In genomic region chr9:137255448-137256114, GRCh38 we compare ENCODE assay signal across 8 cellular contexts. TPM values are rescaled to one million over a fixed set of nuclear protein-coding genes. Genes with fewer than 3 reads are reported as not detected.
A peak's percentile ranks its signal among the peaks of the same experiment; 100 is the strongest.
DNase-seq lines count a peak whose midpoint lies in the region; ATAC-seq lines count a peak whose summit lies in the region.

No MANE protein-coding gene starts in this region.

- peak overlapping the region; percentile 83 for H3K4me3 Mint-ChIP-seq in natural killer cell treated with Interleukin-12 subunit alpha and Interleukin-12 subunit beta and Interleukin-15 and Interleukin-18, amount 100 ng/mL, for 72 hours

- no peaks in the 10 kb centered on the region for H3K36me3 Mint-ChIP-seq in natural killer cell treated with Interleukin-12 subunit alpha and Interleukin-12 subunit beta and Interleukin-15 and Interleukin-18, amount 100 ng/mL, for 72 hours

- no peaks in the 10 kb centered on the region for H3K9me3 Mint-ChIP-seq in natural killer cell treated with Interleukin-12 subunit alpha and Interleukin-12 subunit beta and Interleukin-15 and Interleukin-18, amount 100 ng/mL, for 72 hours

- WGBS in esophagus, 2 donors, result 2 to 3% methylated on average over 35 to 51 of the region's 51 CpGs

- DNase-seq in NCI-H1105 treated with DMSO at 0.1 percent for 48 hours (lab: John Stamatoyannopoulos, UW), result peak; percentile 44
- no peak for DNase-seq in NCI-H1105 (lab: John Stamatoyannopoulos, UW)
- peak in 1 of 2 experiments; percentile 48 for DNase-seq in SJSA1 (ENCODE audit: low read depth in 1 of 2, low spot score in 2 of 2)
- no peak for DNase-seq in natural killer cell treated with Interleukin-12 subunit alpha and Interleukin-12 subunit beta and Interleukin-15 and Interleukin-18, amount 100 ng/mL, for 72 hours (ENCODE audit: low spot score)
- no peak for DNase-seq in hippocampal formation (lab: John Stamatoyannopoulos, UW)
- DNase-seq in SHP77 treated with DMSO at 0.1 percent for 48 hours (lab: John Stamatoyannopoulos, UW), result no peak

- H3K4me1 Mint-ChIP-seq in natural killer cell treated with Interleukin-12 subunit alpha and Interleukin-12 subunit beta and Interleukin-15 and Interleukin-18, amount 100 ng/mL, for 72 hours (ENCODE audit: low read depth in 2 of 2), result peaks cover 5 to 10% of the 10 kb centered on the region in 2 donors

- H3K27me3 Mint-ChIP-seq in natural killer cell treated with Interleukin-12 subunit alpha and Interleukin-12 subunit beta and Interleukin-15 and Interleukin-18, amount 100 ng/mL, for 72 hours, result no peaks in the 10 kb centered on the region

- peaks cover 31% of the 10 kb centered on the region for H3K36me3 ChIP-seq in SJSA1
- H3K36me3 ChIP-seq in esophagus (ENCODE audit: control insufficient read depth in 2 of 2, insufficient read depth in 2 of 2, low read length in 1 of 2), result peaks cover 3 to 15% of the 10 kb centered on the region in 2 donors

- H3K4me3 ChIP-seq in SJSA1 (peak overlapping the region; percentile 99), esophagus (ENCODE audit: low read depth in 1 of 2, low read length in 2 of 2) (peak overlapping the region; percentile 84 to 85)

- H3K27me3 ChIP-seq in SJSA1 (replicated peaks) (no peaks in the 10 kb centered on the region), esophagus (ENCODE audit: control insufficient read depth in 1 of 2, insufficient read depth in 2 of 2, low read length in 2 of 2) (no peaks in the 10 kb centered on the region)

- H3K27ac ChIP-seq in SJSA1 (peak overlapping the region; percentile 34), esophagus (ENCODE audit: low read depth in 2 of 2, low read length in 1 of 2) (peak overlapping the region; percentile 76 to 82)

- H3K4me1 ChIP-seq in SJSA1 (replicated peaks) (peaks cover 19% of the 10 kb centered on the region), esophagus (ENCODE audit: control insufficient read depth in 2 of 2, insufficient read depth in 2 of 2, low read length in 1 of 2) (peaks cover 2 to 16% of the 10 kb centered on the region in 2 donors)

- H3K9me3 ChIP-seq in SJSA1 (replicated peaks) (no peaks in the 10 kb centered on the region), esophagus (ENCODE audit: control insufficient read depth in 2 of 2, insufficient read depth in 1 of 2, low read depth in 1 of 2, low read length in 1 of 2) (no peaks in the 10 kb centered on the region)

- no peak overlapping the region for H3K27ac Mint-ChIP-seq in natural killer cell treated with Interleukin-12 subunit alpha and Interleukin-12 subunit beta and Interleukin-15 and Interleukin-18, amount 100 ng/mL, for 72 hours

- ATAC-seq in HG02884 (IDR thresholded peaks at IDR 0.05; ENCODE audit: unreplicated experiment), result peak; percentile 27
- peak in 1 of 2 donors; percentile 51 for ATAC-seq in natural killer cell treated with Interleukin-12 subunit alpha and Interleukin-12 subunit beta and Interleukin-15 and Interleukin-18, amount 100 ng/mL, for 72 hours

RNA-seq across cellular contexts. Expression of gene NELFB, which starts 0.5 kb away (rescaled TPM):
- total RNA-seq in SJSA1 (2014; rRNA removed; shearing (Covaris generic)), result 35.2 and 41.9 TPM in 2 replicates
- polyA plus RNA-seq in esophagus, result 10 to 100 TPM; 31.7 to 34.7 TPM
- total RNA-seq in natural killer cell treated with Interleukin-12 subunit alpha and Interleukin-12 subunit beta and Interleukin-15 and Interleukin-18, amount 100 ng/mL, for 72 hours, result 10 to 100 TPM; 58.8 to 90.3 TPM

RNA-seq across cellular contexts. Expression of gene STPG3, which starts 4.5 kb away (rescaled TPM):
- total RNA-seq in SJSA1 (2014; rRNA removed; shearing (Covaris generic)), result not detected in 2 replicates
- not detected for polyA plus RNA-seq in esophagus
- not detected for total RNA-seq in natural killer cell treated with Interleukin-12 subunit alpha and Interleukin-12 subunit beta and Interleukin-15 and Interleukin-18, amount 100 ng/mL, for 72 hours

RNA-seq across cellular contexts. Expression of gene TUBB4B, which starts 14.5 kb away (rescaled TPM):
- total RNA-seq in SJSA1 (2014; rRNA removed; shearing (Covaris generic)), result 229 and 232 TPM in 2 replicates
- polyA plus RNA-seq in esophagus, result 100 to 1,000 TPM; 415 to 578 TPM
- total RNA-seq in natural killer cell treated with Interleukin-12 subunit alpha and Interleukin-12 subunit beta and Interleukin-15 and Interleukin-18, amount 100 ng/mL, for 72 hours, result 100 to 1,000 TPM; 332 to 432 TPM

RNA-seq across cellular contexts. Expression of gene TOR4A, which starts 21.9 kb away (rescaled TPM):
- 9.7 and 10.9 TPM in 2 replicates for total RNA-seq in SJSA1 (2014; rRNA removed; shearing (Covaris generic))
- 1 to 10 TPM; 1.5 to 4.3 TPM for polyA plus RNA-seq in esophagus
- total RNA-seq in natural killer cell treated with Interleukin-12 subunit alpha and Interleukin-12 subunit beta and Interleukin-15 and Interleukin-18, amount 100 ng/mL, for 72 hours, result 10 to 100 TPM; 31.1 to 38.4 TPM

RNA-seq across cellular contexts. Expression of gene SLC34A3, which starts 24.9 kb away (rescaled TPM):
- not detected in 2 replicates for total RNA-seq in SJSA1 (2014; rRNA removed; shearing (Covaris generic))
- 1 to 10 TPM; 1.3 to 1.6 TPM for polyA plus RNA-seq in esophagus
- not detected for total RNA-seq in natural killer cell treated with Interleukin-12 subunit alpha and Interleukin-12 subunit beta and Interleukin-15 and Interleukin-18, amount 100 ng/mL, for 72 hours
